ENCODE assay signal across 8 cellular contexts in genomic region chr6:139373928-139374356, GRCh38. TPM values are rescaled to one million over a fixed set of nuclear protein-coding genes. Genes with fewer than 3 reads are reported as not detected.
DNase-seq lines count a peak whose midpoint lies in the region; ATAC-seq, FAIRE-seq and TF ChIP-seq lines count a peak whose summit lies in the region.

No MANE protein-coding gene starts in this region.

- no peak for TF ChIP-seq RAD21 in neural cell (conservative IDR thresholded peaks at IDR 0.05)

- TF ChIP-seq CTCF in OCI-LY7 (conservative IDR thresholded peaks at IDR 0.05; ENCODE audit: low read length) (no peak), endothelial cell of umbilical vein (IDR thresholded peaks at IDR 0.05; ENCODE audit: extremely low read depth in 1 of 2, insufficient read depth in 1 of 2, low read depth in 1 of 2, low read length in 2 of 2) (no peak), neural cell (IDR thresholded peaks at IDR 0.05; ENCODE audit: poor library complexity, severe bottlenecking) (no peak)

- H3K27ac Mint-ChIP-seq in CD4-positive, alpha-beta memory T cell, result peak overlapping the region; percentile 99 to 100 (median 99)

- H3K9me3 ChIP-seq in CD4-positive, alpha-beta memory T cell (ENCODE audit: control insufficient read depth in 1 of 2, low read length in 2 of 2), result no peaks in the 10 kb centered on the region
- H3K9me3 ChIP-seq in OCI-LY7 (ENCODE audit: low read length) (no peaks in the 10 kb centered on the region), endothelial cell of umbilical vein (replicated peaks; ENCODE audit: control insufficient read depth, insufficient read depth, low read length) (no peaks in the 10 kb centered on the region), neural cell (ENCODE audit: low read length) (no peaks in the 10 kb centered on the region)

- no peaks in the 10 kb centered on the region for H3K9me1 ChIP-seq in endothelial cell of umbilical vein (replicated peaks; ENCODE audit: control insufficient read depth, extremely low read depth, insufficient read depth, low read length)

- H3K4me2 ChIP-seq in OCI-LY7 (ENCODE audit: low read length) (peak overlapping the region; percentile 94), endothelial cell of umbilical vein (ENCODE audit: insufficient read depth, low read length) (peak overlapping the region; percentile 2), neural cell (ENCODE audit: low read length) (no peak overlapping the region)

- peaks cover 6% of the 10 kb centered on the region for H3F3A ChIP-seq in neural cell (ENCODE audit: insufficient read depth, low read length, poor library complexity, severe bottlenecking)

- H3K27me3 ChIP-seq in CD4-positive, alpha-beta memory T cell (ENCODE audit: insufficient read depth, low read length), result no peaks in the 10 kb centered on the region
- H3K27me3 ChIP-seq in endothelial cell of umbilical vein (ENCODE audit: control insufficient read depth in 2 of 2, insufficient read depth in 2 of 2, low read length in 2 of 2), result no peaks in the 10 kb centered on the region
- H3K27me3 ChIP-seq in neural cell (ENCODE audit: insufficient read depth, low read depth, low read length), result no peaks in the 10 kb centered on the region

- intact Hi-C loops in CD4-positive, alpha-beta memory T cell (cut with micrococcal nuclease), result loop anchor here (1.0 to 10.0 kb wide), 9 partner anchors 157 to 969 kb away; partner anchors contain the start of genes ABRACL, CCDC28A, HEBP2 and HECA
- intact Hi-C loops in OCI-LY7 (cut with micrococcal nuclease; ENCODE audit: unreplicated experiment), result loop anchor here (2.0 to 5.0 kb wide), 3 partner anchors 345 to 602 kb away; partner anchors contain the start of genes ABRACL and CCDC28A
- intact Hi-C loops in endothelial cell of umbilical vein (cut with micrococcal nuclease), result loop anchor here (1.0 to 10.0 kb wide), 16 partner anchors 29 to 1951 kb away; no protein-coding TSS in a partner anchor

- no peak for TF ChIP-seq EP300 in neural cell (conservative IDR thresholded peaks at IDR 0.05; ENCODE audit: poor library complexity, severe bottlenecking)

- no peak for TF ChIP-seq POLR2A in endothelial cell of umbilical vein (IDR thresholded peaks at IDR 0.05; ENCODE audit: low read depth, low read length)

- H3K9me2 ChIP-seq in OCI-LY7 (ENCODE audit: insufficient read depth, low read length) (no peaks in the 10 kb centered on the region), neural cell (ENCODE audit: insufficient read depth, low read length) (no peaks in the 10 kb centered on the region)

- H4K20me1 ChIP-seq in OCI-LY7 (ENCODE audit: insufficient read depth, low read length) (peaks cover 15% of the 10 kb centered on the region), endothelial cell of umbilical vein (replicated peaks; ENCODE audit: control insufficient read depth, extremely low read depth, insufficient read depth, low read length) (no peaks in the 10 kb centered on the region), neural cell (ENCODE audit: insufficient read depth) (peaks cover 10% of the 10 kb centered on the region)

- BruUV-seq in OCI-LY7 (replicated peaks; lab: Mats Ljungman, UMichigan) (TSS peak; percentile 88), endothelial cell of umbilical vein (replicated peaks; lab: Mats Ljungman, UMichigan) (no TSS peak)

- H3K9ac ChIP-seq in endothelial cell of umbilical vein (replicated peaks; ENCODE audit: extremely low read depth, insufficient read depth, low read length) (peak overlapping the region; percentile 95), neural cell (ENCODE audit: low read length) (peak overlapping the region; percentile 98)

- H3K27me3 Mint-ChIP-seq in CD4-positive, alpha-beta memory T cell, result no peaks in the 10 kb centered on the region

- H3K36me3 ChIP-seq in CD4-positive, alpha-beta memory T cell (ENCODE audit: insufficient read depth, low read length), result no peaks in the 10 kb centered on the region
- H3K36me3 ChIP-seq in OCI-LY7 (ENCODE audit: insufficient read depth, low read length) (peaks cover 29% of the 10 kb centered on the region), endothelial cell of umbilical vein (ENCODE audit: control insufficient read depth in 2 of 2, extremely low read depth in 1 of 2, insufficient read depth in 2 of 2, low read length in 2 of 2) (no peaks in the 10 kb centered on the region), neural cell (ENCODE audit: insufficient read depth, low read length) (no peaks in the 10 kb centered on the region)

- H3K4me3 ChIP-seq in CD4-positive, alpha-beta memory T cell (ENCODE audit: low read length in 2 of 2), result peak overlapping the region; percentile 78 to 98
- H3K4me3 ChIP-seq in OCI-LY7 (ENCODE audit: low read depth, low read length, poor library complexity, severe bottlenecking), result peak overlapping the region; percentile 92
- peak overlapping the region; percentile 62 to 97 (median 79) for H3K4me3 ChIP-seq in endothelial cell of umbilical vein (replicated peaks in 1 of 3; ENCODE audit: insufficient read depth in 1 of 3, low read depth in 1 of 3, low read length in 3 of 3)
- H3K4me3 ChIP-seq in neural cell (ENCODE audit: low read length), result peak overlapping the region; percentile 87

- CTCF ChIA-PET in CD4-positive, alpha-beta memory T cell (lab: Charles Lee; ENCODE audit: partially characterized antibody), result interaction anchor here (0.8 to 4.1 kb wide), 34 partner anchors 9 to 1292 kb away, joined by 3 to 31 read pairs (median 4); partner anchors contain the start of genes HECA, REPS1 and TXLNB
- CTCF ChIA-PET in OCI-LY7 (lab: Charles Lee; ENCODE audit: unreplicated experiment) (interaction anchor here (0.6 to 1.7 kb wide), 6 partner anchors 9 to 269 kb away, joined by 3 to 4 read pairs (median 3); no protein-coding TSS in a partner anchor), endothelial cell of umbilical vein (lab: Charles Lee) (interaction anchor here (0.8 to 3.0 kb wide), 17 partner anchors 9 to 1548 kb away, joined by 3 to 20 read pairs (median 5); no protein-coding TSS in a partner anchor)

- H3K36me3 Mint-ChIP-seq in CD4-positive, alpha-beta memory T cell, result peaks cover 32 to 39% of the 10 kb centered on the region in 2 donors

- H3K4me1 ChIP-seq in CD4-positive, alpha-beta memory T cell (ENCODE audit: insufficient read depth, low read length), result peaks cover 41% of the 10 kb centered on the region
- H3K4me1 ChIP-seq in OCI-LY7 (ENCODE audit: insufficient read depth, low read length, poor library complexity, severe bottlenecking) (peaks cover 30% of the 10 kb centered on the region), endothelial cell of umbilical vein (ENCODE audit: control insufficient read depth, extremely low read depth, insufficient read depth, low read length) (peaks cover 37% of the 10 kb centered on the region)

- no peak for DNase-seq in CD4-positive, alpha-beta memory T cell
- DNase-seq in OCI-LY7 (ENCODE audit: low spot score) (no peak), endothelial cell of umbilical vein (ENCODE audit: low read depth, low spot score) (no peak), SK-N-DZ (ENCODE audit: low spot score) (no peak), SHP77 treated with DMSO at 0.1 percent for 48 hours (lab: John Stamatoyannopoulos, UW) (no peak)

- H2AFZ ChIP-seq in OCI-LY7 (ENCODE audit: low read length) (peak overlapping the region; percentile 9; the same call in 1 of the 2 replicates), endothelial cell of umbilical vein (ENCODE audit: low read depth, low read length) (no peak overlapping the region), neural cell (ENCODE audit: low read depth, low read length) (peak overlapping the region; percentile 56)

- dilution Hi-C loops in endothelial cell of umbilical vein (cut with MboI; ENCODE audit: extremely low pct_ligation_motif_present, low sequenced_read_pairs), result no loop called here

- peaks cover 0 to 9% (median 0%) of the 10 kb centered on the region in 8 donors for H3K9me3 Mint-ChIP-seq in CD4-positive, alpha-beta memory T cell

- FAIRE-seq in endothelial cell of umbilical vein (lab: Jason Lieb, UNC), result no peak

- peak overlapping the region; percentile 82 for H3K27ac ChIP-seq in CD4-positive, alpha-beta memory T cell (ENCODE audit: low read depth, low read length)
- H3K27ac ChIP-seq in OCI-LY7 (ENCODE audit: low read depth, low read length, poor library complexity, severe bottlenecking), result peak overlapping the region; percentile 92
- H3K27ac ChIP-seq in endothelial cell of umbilical vein (ENCODE audit: insufficient read depth, low read depth, low read length), result peak overlapping the region; percentile 87
- H3K27ac ChIP-seq in neural cell (ENCODE audit: low read length), result peak overlapping the region; percentile 98

- peak overlapping the region; percentile 99 to 100 (median 100) for H3K4me3 Mint-ChIP-seq in CD4-positive, alpha-beta memory T cell

- peaks cover 29 to 58% (median 36%) of the 10 kb centered on the region in 4 donors for H3K4me1 Mint-ChIP-seq in CD4-positive, alpha-beta memory T cell

- POLR2A ChIA-PET in CD4-positive, alpha-beta memory T cell (lab: Charles Lee; ENCODE audit: partially characterized antibody), result interaction anchor here (0.6 to 6.3 kb wide), 67 partner anchors 9 to 1267 kb away, joined by 3 to 153 read pairs (median 6); partner anchors contain the start of genes ABRACL, CCDC28A, HECA and PERP
- POLR2A ChIA-PET in OCI-LY7 (lab: Charles Lee) (interaction anchor here (0.5 to 3.8 kb wide), 27 partner anchors 9 to 605 kb away, joined by 3 to 31 read pairs (median 4); partner anchors contain the start of gene TXLNB), endothelial cell of umbilical vein (lab: Charles Lee) (interaction anchor here (0.7 to 4.2 kb wide), 21 partner anchors 24 to 1400 kb away, joined by 3 to 29 read pairs (median 4); no protein-coding TSS in a partner anchor)

- H3K79me2 ChIP-seq in OCI-LY7 (ENCODE audit: insufficient read depth, low read depth, low read length), result peaks cover 26% of the 10 kb centered on the region
- peaks cover 33% of the 10 kb centered on the region for H3K79me2 ChIP-seq in endothelial cell of umbilical vein (ENCODE audit: control insufficient read depth, insufficient read depth, low read length)
- H3K79me2 ChIP-seq in neural cell (replicated peaks; ENCODE audit: insufficient read depth, low read length), result peaks cover 34% of the 10 kb centered on the region

- ATAC-seq in GM21447 (IDR thresholded peaks at IDR 0.05; ENCODE audit: unreplicated experiment) (peak; percentile 23), GM21367 (IDR thresholded peaks at IDR 0.05; ENCODE audit: unreplicated experiment) (no peak)

RNA-seq across cellular contexts. Expression of gene CITED2, which starts 0.5 kb away (rescaled TPM):
- total RNA-seq in CD4-positive, alpha-beta memory T cell, result 100 to 1,000 TPM; 114 to 118 TPM
- polyA plus RNA-seq in CD4-positive, alpha-beta memory T cell, result 10 to 100 TPM; 37.1 to 50.8 TPM
- total RNA-seq in OCI-LY7 (2014; rRNA removed; shearing (Covaris generic)), result 31.2 and 40.1 TPM in 2 replicates
- 27.1 and 35.0 TPM in 2 replicates for total RNA-seq in OCI-LY7 (2022)
- total RNA-seq in endothelial cell of umbilical vein, result 81.1 and 82.3 TPM in 2 replicates
- polyA plus RNA-seq in endothelial cell of umbilical vein, result 85.7 and 155 TPM in 2 replicates
- polyA plus RNA-seq in endothelial cell of umbilical vein (2011; cell fraction: cytosol; rRNA removed), result 43.6 and 59.9 TPM in 2 replicates
- polyA plus RNA-seq in endothelial cell of umbilical vein (2011; cell fraction: nucleus; rRNA removed), result 49.1 and 61.5 TPM in 2 replicates
- 104 and 193 TPM in 2 replicates for polyA plus RNA-seq in endothelial cell of umbilical vein (2012)
- 25.1 and 36.8 TPM in 2 replicates for polyA minus RNA-seq in endothelial cell of umbilical vein
- polyA minus RNA-seq in endothelial cell of umbilical vein (2011; cell fraction: cytosol; rRNA and poly(A)+ RNA removed), result 30.2 TPM
- 25.8 and 50.1 TPM in 2 replicates for polyA minus RNA-seq in endothelial cell of umbilical vein (2011; cell fraction: nucleus; rRNA and poly(A)+ RNA removed)
- 38.1 and 41.9 TPM in 2 replicates for polyA plus RNA-seq in neural cell
- 49.8 and 64.3 TPM in 2 replicates for polyA minus RNA-seq in neural cell
- polyA plus RNA-seq in SK-N-DZ (2014; cell fraction: cytosol; rRNA removed), result 23.8 and 28.0 TPM in 2 replicates
- polyA plus RNA-seq in SK-N-DZ (2014; cell fraction: nucleus; rRNA removed), result 11.1 and 19.5 TPM in 2 replicates
